1 cellular context compared by ENCODE assay signal in genomic region chr5:60715201-60715928, GRCh38. TPM values are rescaled to one million over a fixed set of nuclear protein-coding genes. Genes with fewer than 3 reads are reported as not detected.
"Had no signal": no experiment of that assay in that cellular context is flagged by ENCODE, and none has a peak within 500 bp of the region (broad histone marks: within the 10 kb centered on the region; RNA-seq: fewer than 3 reads in every experiment).

No MANE protein-coding gene starts in this region.

RNA-seq across cellular contexts. Expression of gene DEPDC1B, which starts 15.4 kb away (rescaled TPM):
- polyA plus RNA-seq: naive thymus-derived CD4-positive, alpha-beta T cell had no signal
